Comparison of ENCODE assay signal across 1 cellular context in genomic region chr10:101617102-101617823, GRCh38.
TF ChIP-seq lines count a peak whose summit lies in the region.

No MANE protein-coding gene starts in this region.

TF ChIP-seq in H1, 55 proteins besides CTCF, POLR2A, EP300 and RAD21 (continued from another document):
- TF ChIP-seq KDM1A (IDR thresholded peaks at IDR 0.05; ENCODE audit: borderline replicate concordance, low read length), result peak; percentile 91; the same call in 1 of the 2 replicates
- TF ChIP-seq HDAC6 (IDR thresholded peaks at IDR 0.05; ENCODE audit: low read depth, low read length), result no peak
- no peak for TF ChIP-seq RNF2 (IDR thresholded peaks at IDR 0.05; ENCODE audit: borderline replicate concordance, low read depth, low read length, missing control alignments, poor library complexity, severe bottlenecking)
- no peak for TF ChIP-seq RFX5 (IDR thresholded peaks at IDR 0.05; ENCODE audit: borderline replicate concordance, low read depth, low read length)
- no peak for TF ChIP-seq CBX5 (IDR thresholded peaks at IDR 0.05; ENCODE audit: low read depth, low read length)
- TF ChIP-seq SIN3A (conservative IDR thresholded peaks at IDR 0.05 in 1 of 2, IDR thresholded peaks at IDR 0.05 in 1 of 2; ENCODE audit: low read depth in 1 of 2, low read length in 2 of 2), result no peak
